Comparison of ENCODE assay signal across 25 cellular contexts in genomic region chr7:44338600-44338999, GRCh38. TPM values are rescaled to one million over a fixed set of nuclear protein-coding genes. Genes with fewer than 3 reads are reported as not detected.
DNase-seq lines count a peak whose midpoint lies in the region; ATAC-seq, FAIRE-seq and TF ChIP-seq lines count a peak whose summit lies in the region.
"Had no signal": no experiment of that assay in that cellular context is flagged by ENCODE, and none has a peak within 500 bp of the region (broad histone marks: within the 10 kb centered on the region; RNA-seq: fewer than 3 reads in every experiment).

No MANE protein-coding gene starts in this region.

- no peak overlapping the region for H3K4me2 ChIP-seq in GM12878 (ENCODE audit: control insufficient read depth, insufficient read depth)
- H3K4me2 ChIP-seq: GM23338 had no signal

- no peaks in the 10 kb centered on the region for H3K79me2 ChIP-seq in GM12878 (ENCODE audit: control insufficient read depth, insufficient read depth, low read length)

- ATAC-seq in GM18498 (IDR thresholded peaks at IDR 0.05; ENCODE audit: unreplicated experiment) (peak; percentile 44), GM21529 (IDR thresholded peaks at IDR 0.05; ENCODE audit: unreplicated experiment) (peak; percentile 57), GM12878 (peak; percentile 94)
- no peak for ATAC-seq in activated CD8-positive, alpha-beta memory T cell treated with anti-CD3 and anti-CD28 coated beads, Interleukin-2, amount 10 ng/mL, durations not matched to agents 7 days and 5 days
- ATAC-seq: GM23338, heart right ventricle, left ventricle myocardium superior, psoas muscle had no signal

- H3K27ac Mint-ChIP-seq in IgD-negative memory B cell = peak overlapping the region; percentile 49 to 97 (median 83)
- H3K27ac Mint-ChIP-seq in activated CD8-positive, alpha-beta memory T cell treated with anti-CD3 and anti-CD28 coated beads, Interleukin-2, amount 10 ng/mL, durations not matched to agents 7 days and 5 days = no peak overlapping the region
- H3K27ac Mint-ChIP-seq: dendritic cell treated with granulocyte-macrophage colony-stimulating factor and Interleukin-4, amounts not matched to agents 40 ng/mL and 50 ng/mL, for 4 days; GM23338 had no signal

- WGBS in GM12878 (ENCODE audit: insufficient coverage, insufficient replicate concordance, low lambda C conversion rate, missing lambda C conversion rate) = 0% methylated on average over 3 of the region's 3 CpGs

- H3K27ac ChIP-seq in GM12878 (ENCODE audit: control insufficient read depth, insufficient read depth) (no peak overlapping the region), coronary artery (no peak overlapping the region)
- H3K27ac ChIP-seq: heart right ventricle, psoas muscle, stomach, WERI-Rb-1 had no signal

- no peak overlapping the region for H3K4me3 ChIP-seq in GM12878
- no peak overlapping the region for H3K4me3 ChIP-seq in coronary artery
- H3K4me3 ChIP-seq: GM23338, heart right ventricle, psoas muscle, stomach had no signal

- TF ChIP-seq POLR2A in GM12878 (IDR thresholded peaks at IDR 0.05; ENCODE audit: low read depth, low read length) = no peak

- no peaks in the 10 kb centered on the region for H3K27me3 ChIP-seq in GM12878 (replicated peaks in 1 of 2; ENCODE audit: control insufficient read depth in 2 of 2, insufficient read depth in 2 of 2, low read length in 1 of 2)
- H3K27me3 ChIP-seq: heart right ventricle, stomach had no signal

- no peaks in the 10 kb centered on the region for H3K4me1 ChIP-seq in GM12878 (ENCODE audit: control insufficient read depth, insufficient read depth, low read length)
- H3K4me1 ChIP-seq: stomach had no signal

- peaks cover 4 to 23% (median 10%) of the 10 kb centered on the region in 3 donors for H3K9me3 Mint-ChIP-seq in IgD-negative memory B cell
- H3K9me3 Mint-ChIP-seq in activated CD8-positive, alpha-beta memory T cell treated with anti-CD3 and anti-CD28 coated beads, Interleukin-2, amount 10 ng/mL, durations not matched to agents 7 days and 5 days (ENCODE audit: low read depth) = peaks cover 3% of the 10 kb centered on the region

- peaks cover 8% of the 10 kb centered on the region for H3K36me3 Mint-ChIP-seq in IgD-negative memory B cell
- peaks cover 2% of the 10 kb centered on the region for H3K36me3 Mint-ChIP-seq in activated CD8-positive, alpha-beta memory T cell treated with anti-CD3 and anti-CD28 coated beads, Interleukin-2, amount 10 ng/mL, durations not matched to agents 7 days and 5 days

- H3K27me3 Mint-ChIP-seq in IgD-negative memory B cell = no peaks in the 10 kb centered on the region
- peaks cover 29% of the 10 kb centered on the region for H3K27me3 Mint-ChIP-seq in activated CD8-positive, alpha-beta memory T cell treated with anti-CD3 and anti-CD28 coated beads, Interleukin-2, amount 10 ng/mL, durations not matched to agents 7 days and 5 days

- no peak for DNase-seq in GM12878 (ENCODE audit: low read depth, low spot score)
- no peak for DNase-seq in NCI-H1105 treated with DMSO at 0.1 percent for 48 hours (lab: John Stamatoyannopoulos, UW)
- no peak for DNase-seq in activated CD8-positive, alpha-beta memory T cell treated with anti-CD3 and anti-CD28 coated beads, Interleukin-2, amount 10 ng/mL, durations not matched to agents 7 days and 5 days
- no peak for DNase-seq in Ammon's horn (ENCODE audit: low spot score)
- DNase-seq in coronary artery (ENCODE audit: low spot score) = no peak
- DNase-seq: activated CD4-positive, alpha-beta T cell treated with anti-CD3 and anti-CD28 coated beads, Interleukin-2, amount 50 U/mL, for 48 hours; activated naive CD4-positive, alpha-beta T cell; activated T-cell treated with anti-CD3 and anti-CD28 coated beads for 4 hours; DMS79; heart right ventricle; left ventricle myocardium superior; NCI-H187 treated with DMSO at 0.1 percent for 48 hours; NCI-H226; psoas muscle; stimulated activated CD4-positive, alpha-beta T cell treated with anti-CD3 and anti-CD28 coated beads, Interleukin-2, amount 100 ng/mL, for 24 hours; stomach; WERI-Rb-1 had no signal

- no peaks in the 10 kb centered on the region for H4K20me1 ChIP-seq in GM12878 (ENCODE audit: control insufficient read depth, insufficient read depth)

- SMC1A ChIA-PET in GM12878 (lab: Charles Lee; ENCODE audit: uncharacterized antibody, unreplicated experiment) = interaction anchor here (1.5 kb wide), 1 partner anchor 116 kb away, joined by 3 read pairs; no protein-coding TSS in a partner anchor

- no peak for TF ChIP-seq EP300 in GM12878 (IDR thresholded peaks at IDR 0.05; ENCODE audit: borderline replicate concordance in 1 of 2, control insufficient read depth in 1 of 2, low read depth in 2 of 2, low read length in 2 of 2)

- no peaks in the 10 kb centered on the region for H3K36me3 ChIP-seq in GM12878 (ENCODE audit: control insufficient read depth in 2 of 2, insufficient read depth in 2 of 2, low read length in 1 of 2)
- H3K36me3 ChIP-seq: heart right ventricle, stomach, WERI-Rb-1 had no signal

- H3K4me1 Mint-ChIP-seq in IgD-negative memory B cell = peaks cover 9 to 15% (median 15%) of the 10 kb centered on the region in 3 donors
- no peaks in the 10 kb centered on the region for H3K4me1 Mint-ChIP-seq in activated CD8-positive, alpha-beta memory T cell treated with anti-CD3 and anti-CD28 coated beads, Interleukin-2, amount 10 ng/mL, durations not matched to agents 7 days and 5 days

- TF ChIP-seq RAD21 in GM12878 (IDR thresholded peaks at IDR 0.05; ENCODE audit: insufficient read depth, low read depth, low read length) = no peak

- intact Hi-C loops in GM12878 (cut with micrococcal nuclease; ENCODE audit: unreplicated experiment) = no loop called here

- no peaks in the 10 kb centered on the region; the same call in 1 of the 3 replicates for H3K9me3 ChIP-seq in GM12878 (replicated peaks; ENCODE audit: control insufficient read depth, insufficient read depth, low read length)

- RAD21 ChIA-PET in GM12878 (lab: Charles Lee; ENCODE audit: unreplicated experiment) = no interaction called here

- in situ Hi-C loops in GM12878 (cut with MboI) = no loop called here

- BruUV-seq in GM12878 (replicated peaks; lab: Mats Ljungman, UMichigan) = no TSS peak

- H2AFZ ChIP-seq in GM12878 (ENCODE audit: control insufficient read depth, low read depth, low read length) = no peak overlapping the region
- H2AFZ ChIP-seq: GM23338 had no signal

- CTCF ChIA-PET in GM12878 (lab: Yijun Ruan, JAX) = no interaction called here
- CTCF ChIA-PET in activated CD8-positive, alpha-beta memory T cell treated with anti-CD3 and anti-CD28 coated beads, Interleukin-2, amount 10 ng/mL, durations not matched to agents 7 days and 5 days (lab: Charles Lee) = no interaction called here

- H3K4me3 Mint-ChIP-seq in IgD-negative memory B cell = peak overlapping the region; percentile 53 to 89 (median 76)
- H3K4me3 Mint-ChIP-seq in activated CD8-positive, alpha-beta memory T cell treated with anti-CD3 and anti-CD28 coated beads, Interleukin-2, amount 10 ng/mL, durations not matched to agents 7 days and 5 days = no peak overlapping the region
- H3K4me3 Mint-ChIP-seq: dendritic cell treated with granulocyte-macrophage colony-stimulating factor and Interleukin-4, amounts not matched to agents 40 ng/mL and 50 ng/mL, for 4 days; GM23338 had no signal

- no peak overlapping the region for H3K9ac ChIP-seq in GM12878 (ENCODE audit: control insufficient read depth, insufficient read depth, low read length)

- POLR2A ChIA-PET in GM12878 (lab: Charles Lee) = no interaction called here

- TF ChIP-seq CTCF in GM12878 (IDR thresholded peaks at IDR 0.05 in 2 of 3, conservative IDR thresholded peaks at IDR 0.05 in 1 of 3; ENCODE audit: control insufficient read depth in 2 of 3, extremely low read depth in 1 of 3, insufficient read depth in 1 of 3, low read depth in 3 of 3, low read length in 3 of 3) = no peak
- TF ChIP-seq CTCF in coronary artery (IDR thresholded peaks at IDR 0.05) = no peak

- no peak for FAIRE-seq in GM12878 (lab: Jason Lieb, UNC)

TF ChIP-seq in GM12878, 131 proteins besides CTCF, POLR2A, EP300 and RAD21 (continues in another document):
- TF ChIP-seq, protein P1, sequence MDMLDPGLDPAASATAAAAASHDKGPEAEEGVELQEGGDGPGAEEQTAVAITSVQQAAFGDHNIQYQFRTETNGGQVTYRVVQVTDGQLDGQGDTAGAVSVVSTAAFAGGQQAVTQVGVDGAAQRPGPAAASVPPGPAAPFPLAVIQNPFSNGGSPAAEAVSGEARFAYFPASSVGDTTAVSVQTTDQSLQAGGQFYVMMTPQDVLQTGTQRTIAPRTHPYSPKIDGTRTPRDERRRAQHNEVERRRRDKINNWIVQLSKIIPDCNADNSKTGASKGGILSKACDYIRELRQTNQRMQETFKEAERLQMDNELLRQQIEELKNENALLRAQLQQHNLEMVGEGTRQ (IDR thresholded peaks at IDR 0.05; ENCODE audit: borderline replicate concordance, low read depth, low read length) = no peak
- TF ChIP-seq BMI1 (IDR thresholded peaks at IDR 0.05; ENCODE audit: borderline replicate concordance) = no peak
- no peak for TF ChIP-seq STAT1 (conservative IDR thresholded peaks at IDR 0.05)
- no peak for TF ChIP-seq POLR2AphosphoS5 (IDR thresholded peaks at IDR 0.05; ENCODE audit: low read length)

RNA-seq across cellular contexts. Expression of gene CAMK2B, which starts 13.2 kb away (rescaled TPM):
- polyA plus RNA-seq in IgD-negative memory B cell = not detected
- total RNA-seq in GM12878 (2013; cell fraction: nucleolus; rRNA removed) = 0.77 and 0.95 TPM in 2 replicates
- 0.16 and 0.17 TPM in 2 replicates for total RNA-seq in GM12878 (2014; rRNA removed)
- not detected in 2 replicates for total RNA-seq in GM12878 (2014; rRNA removed; fragmentation: Illumina TruSeq; extraction: Trizol)
- total RNA-seq in GM12878 (2021) = 0.23 and 0.24 TPM in 2 replicates
- polyA plus RNA-seq in GM12878 (2011; ENCODE audit: low read depth) = not detected
- 0.06 and 0.11 TPM in 2 replicates for polyA plus RNA-seq in GM12878 (2011; rRNA removed)
- polyA plus RNA-seq in GM12878 (2011; cell fraction: cytosol; rRNA removed) = 0.10 and 0.21 TPM in 2 replicates
- polyA plus RNA-seq in GM12878 (2011; cell fraction: nucleus; rRNA removed) = 0.15 and 0.58 TPM in 2 replicates
- 0.24 and 0.48 TPM in 2 replicates for polyA plus RNA-seq in GM12878 (2012)
- 0.06 TPM in 1 of 2 replicates, not detected in the other for polyA plus RNA-seq in GM12878 (2014; fragmentation: Illumina TruSeq; extraction: Trizol)
- not detected for polyA plus RNA-seq in GM12878 (2014; fragmentation: Nextera tagmentation; extraction: Ambion mirVana)
- polyA plus RNA-seq in GM12878 (2014; rRNA removed) = 0.06 and 0.22 TPM in 2 replicates
- polyA plus RNA-seq in GM12878 (2016; fragmentation: Nextera tagmentation; extraction: Ambion mirVana) = not detected
- polyA minus RNA-seq in GM12878 (2011; rRNA and poly(A)+ RNA removed) = not detected in 2 replicates
- polyA minus RNA-seq in GM12878 (2011; cell fraction: cytosol; rRNA and poly(A)+ RNA removed) = not detected in 2 replicates
- not detected in 2 replicates for polyA minus RNA-seq in GM12878 (2011; cell fraction: nucleus; rRNA and poly(A)+ RNA removed)
- under 1 TPM in 1 of 2 experiments, not detected in 1; 0.63 TPM for total RNA-seq in activated CD8-positive, alpha-beta memory T cell treated with anti-CD3 and anti-CD28 coated beads, Interleukin-2, amount 10 ng/mL, durations not matched to agents 7 days and 5 days
- total RNA-seq: GM23338; mononuclear cell; T-helper 1 cell treated with Interleukin-12 subunit alpha and Interleukin-12 subunit beta and Interleukin-4 antibody, amounts not matched to agents 30 ng/mL and 1 ng/mL, for 36 hours; ureter had no signal
- polyA plus RNA-seq: GM23338 had no signal
